In genomic region chr5:83564069-83564749, GRCh38 we compare ENCODE assay signal across 8 cellular contexts.
DNase-seq lines count a peak whose midpoint lies in the region; ATAC-seq and TF ChIP-seq lines count a peak whose summit lies in the region.

No MANE protein-coding gene starts in this region.

- H3K36me3 ChIP-seq in mesenchymal stem cell (ENCODE audit: control insufficient read depth in 1 of 2, insufficient read depth in 2 of 2, low read depth in 1 of 2, low read length in 2 of 2) = peaks cover 7 to 74% of the 10 kb centered on the region in 2 experiments

- peak overlapping the region; percentile 24 for H3K27ac ChIP-seq in mesenchymal stem cell (ENCODE audit: low read length, poor library complexity, severe bottlenecking)

- no peaks in the 10 kb centered on the region for H3K27me3 Mint-ChIP-seq in chondrocyte (ENCODE audit: low read depth)

- no peak overlapping the region for H4K91ac ChIP-seq in mesenchymal stem cell (ENCODE audit: low read length)

- H3K9ac ChIP-seq in mesenchymal stem cell (ENCODE audit: low read length) = peak overlapping the region; percentile 84

- no peak overlapping the region for H3K4me3 ChIP-seq in mesenchymal stem cell (ENCODE audit: insufficient read depth in 1 of 2, low read depth in 1 of 2, low read length in 2 of 2)

- H3K9me3 Mint-ChIP-seq in chondrocyte (ENCODE audit: low read depth) = no peaks in the 10 kb centered on the region

- no peak overlapping the region for H3K18ac ChIP-seq in mesenchymal stem cell (ENCODE audit: low read depth in 1 of 2, low read length in 2 of 2)

- H3K23ac ChIP-seq in mesenchymal stem cell (ENCODE audit: low read length in 2 of 2) = no peak overlapping the region

- H3K9me3 ChIP-seq in mesenchymal stem cell (ENCODE audit: control insufficient read depth, low read length) = no peaks in the 10 kb centered on the region

- intact Hi-C loops in posterior cingulate gyrus (cut with DNase I) = loop anchor here (2.0 to 10.0 kb wide), 5 partner anchors 92 to 1211 kb away; partner anchors contain the start of gene VCAN

- no peak overlapping the region for H3K4me2 ChIP-seq in mesenchymal stem cell (ENCODE audit: low read length, poor library complexity, severe bottlenecking)

- no peak overlapping the region for H2BK12ac ChIP-seq in mesenchymal stem cell (ENCODE audit: low read length in 2 of 2)

- peaks cover 27% of the 10 kb centered on the region for H3K36me3 Mint-ChIP-seq in chondrocyte (ENCODE audit: low read depth)

- H3K79me1 ChIP-seq in mesenchymal stem cell (replicated peaks; ENCODE audit: low read length, poor library complexity, severe bottlenecking) = peaks cover 8% of the 10 kb centered on the region

- no peak overlapping the region for H3K4ac ChIP-seq in mesenchymal stem cell (ENCODE audit: low read depth in 1 of 2, low read length in 2 of 2)

- peak; percentile 29 for DNase-seq in NCI-H146 (lab: John Stamatoyannopoulos, UW)
- DNase-seq in NCI-H146 treated with DMSO at 0.1 percent for 48 hours (lab: John Stamatoyannopoulos, UW; ENCODE audit: unreplicated experiment) = no peak
- peak; percentile 43 for DNase-seq in NCI-H748 treated with DMSO at 0.1 percent for 48 hours (lab: John Stamatoyannopoulos, UW)
- no peak for DNase-seq in chondrocyte (ENCODE audit: low spot score)
- peak; percentile 60 for DNase-seq in mesenchymal stem cell
- no peak for DNase-seq in posterior cingulate gyrus

- no peak overlapping the region for H2BK15ac ChIP-seq in mesenchymal stem cell (ENCODE audit: low read depth, poor library complexity, severe bottlenecking)

- no peak overlapping the region for H2BK120ac ChIP-seq in mesenchymal stem cell (ENCODE audit: low read depth, low read length)

- peaks cover 83% of the 10 kb centered on the region for H3K4me1 Mint-ChIP-seq in chondrocyte (ENCODE audit: low read depth)

- peak; percentile 90 for TF ChIP-seq CTCF in chondrocyte (IDR thresholded peaks at IDR 0.05)

- no peak overlapping the region for H2BK5ac ChIP-seq in mesenchymal stem cell (ENCODE audit: low read depth, low read length, poor library complexity, severe bottlenecking)

- peak overlapping the region; percentile 41 for H3K27ac Mint-ChIP-seq in chondrocyte (ENCODE audit: unreplicated experiment)

- H2AFZ ChIP-seq in mesenchymal stem cell (ENCODE audit: low read depth, low read length) = no peak overlapping the region

- peaks cover 4% of the 10 kb centered on the region for H3K4me1 ChIP-seq in mesenchymal stem cell (ENCODE audit: control insufficient read depth, insufficient read depth, low read depth, low read length)

- H3K14ac ChIP-seq in mesenchymal stem cell (ENCODE audit: low read length in 2 of 2) = no peak overlapping the region

- no peak overlapping the region for H3K4me3 Mint-ChIP-seq in chondrocyte (ENCODE audit: unreplicated experiment)

- peak; percentile 59 for ATAC-seq in HG03025 (IDR thresholded peaks at IDR 0.05; ENCODE audit: low FRiP score, unreplicated experiment)
- ATAC-seq in GM19328 (IDR thresholded peaks at IDR 0.05; ENCODE audit: unreplicated experiment) = no peak

- H3K27me3 ChIP-seq in mesenchymal stem cell (ENCODE audit: control insufficient read depth in 1 of 2, insufficient read depth in 1 of 2, low read length in 2 of 2) = no peaks in the 10 kb centered on the region

- WGBS in mesenchymal stem cell = 25% methylated on average over 1 of the region's 5 CpGs

- H2AK5ac ChIP-seq in mesenchymal stem cell (ENCODE audit: low read length, severe bottlenecking) = no peak overlapping the region

- no peak overlapping the region for H4K8ac ChIP-seq in mesenchymal stem cell (ENCODE audit: low read length)

Comparison
In these comparisons a context has a peak if more than half of its experiments do, and no peak if none do; other contexts are left out.
1. DNase-seq: peak in NCI-H146 (single experiment), NCI-H748 treated with DMSO at 0.1 percent for 48 hours (single experiment) and mesenchymal stem cell (single experiment); none in NCI-H146 treated with DMSO at 0.1 percent for 48 hours (single experiment), chondrocyte (single experiment) and posterior cingulate gyrus (0 of 10).